9 cellular contexts compared by ENCODE assay signal in genomic region chr11:415640-416041, GRCh38. TPM values are rescaled to one million over a fixed set of nuclear protein-coding genes. Genes with fewer than 3 reads are reported as not detected.
DNase-seq lines count a peak whose midpoint lies in the region; ATAC-seq and TF ChIP-seq lines count a peak whose summit lies in the region.
"Had no signal": no experiment of that assay in that cellular context is flagged by ENCODE, and none has a peak within 500 bp of the region (broad histone marks: within the 10 kb centered on the region; RNA-seq: fewer than 3 reads in every experiment).

No MANE protein-coding gene starts in this region.

- H3K4me2 ChIP-seq in GM23338 (peak overlapping the region; percentile 95), skeletal muscle satellite cell (ENCODE audit: low read length) (peak overlapping the region; percentile 31)

- intact Hi-C loops in esophagus squamous epithelium (cut with DNase I), result no loop called here

- H3K36me3 Mint-ChIP-seq in GM23338 (ENCODE audit: low read depth), result no peaks in the 10 kb centered on the region
- H3K36me3 Mint-ChIP-seq in T-cell, result no peaks in the 10 kb centered on the region

- no peaks in the 10 kb centered on the region for H3K9me2 ChIP-seq in GM23338 (ENCODE audit: insufficient read depth)

- DNase-seq in GM23338 (ENCODE audit: low spot score), result no peak
- no peak for DNase-seq in T-cell
- no peak for DNase-seq in esophagus squamous epithelium (lab: John Stamatoyannopoulos, UW)
- no peak for DNase-seq in erythroblast (lab: John Stamatoyannopoulos, UW)
- no peak for DNase-seq in SKM-1 treated with dmso at 0.1 percent for 144 hours (lab: John Stamatoyannopoulos, UW; ENCODE audit: unreplicated experiment)
- DNase-seq in putamen (ENCODE audit: low spot score), result no peak
- DNase-seq: NCI-H510A had no signal

- H3K27me3 Mint-ChIP-seq in GM23338 (ENCODE audit: insufficient read depth, low read depth, poor library complexity), result peaks cover 23% of the 10 kb centered on the region
- H3K27me3 Mint-ChIP-seq in T-cell, result no peaks in the 10 kb centered on the region

- CTCF ChIA-PET in T-cell (lab: Charles Lee), result interaction anchor here in 1 of 2 donors (1.4 kb wide), 1 partner anchor 9 kb away, joined by 12 read pairs; no protein-coding TSS in a partner anchor

- WGBS in esophagus squamous epithelium, 2 donors, result no CpG with 5 or more reads among the region's 5 CpGs

- H3K4me3 Mint-ChIP-seq in GM23338 (peak overlapping the region; percentile 78), T-cell (peak overlapping the region; percentile 91 to 100 (median 96))

- H3K4me1 ChIP-seq in GM23338 (ENCODE audit: insufficient read depth) (peaks cover 7% of the 10 kb centered on the region; the same call in 1 of the 2 replicates), esophagus squamous epithelium (peaks cover 18 to 58% (median 21%) of the 10 kb centered on the region in 3 donors), skeletal muscle satellite cell (ENCODE audit: control insufficient read depth, insufficient read depth, low read length) (peaks cover 20% of the 10 kb centered on the region)

- peaks cover 5% of the 10 kb centered on the region for H3K79me2 ChIP-seq in GM23338 (replicated peaks; ENCODE audit: insufficient read depth)

- no peak overlapping the region for H3K9ac ChIP-seq in skeletal muscle satellite cell (ENCODE audit: low read depth, low read length)

- H3K36me3 ChIP-seq in GM23338 (ENCODE audit: insufficient read depth) (no peaks in the 10 kb centered on the region), esophagus squamous epithelium (no peaks in the 10 kb centered on the region), skeletal muscle satellite cell (ENCODE audit: insufficient read depth, low read length) (no peaks in the 10 kb centered on the region)

- no peaks in the 10 kb centered on the region for H3K9me3 Mint-ChIP-seq in GM23338
- no peaks in the 10 kb centered on the region for H3K9me3 Mint-ChIP-seq in T-cell

- no peaks in the 10 kb centered on the region; the same call in 1 of the 2 replicates for H4K20me1 ChIP-seq in GM23338 (replicated peaks; ENCODE audit: insufficient read depth)

- H3K4me1 Mint-ChIP-seq in GM23338 (peaks cover 26% of the 10 kb centered on the region), T-cell (peaks cover 21 to 29% (median 28%) of the 10 kb centered on the region in 3 donors)

- H3K27ac ChIP-seq in GM23338 (ENCODE audit: low read depth), result no peak overlapping the region
- H3K27ac ChIP-seq in esophagus squamous epithelium, result peak overlapping the region; percentile 80 to 93 (median 89)

- TF ChIP-seq CTCF in GM23338 (conservative IDR thresholded peaks at IDR 0.05; ENCODE audit: low read depth in 2 of 2), result peak in 1 of 2 experiments; percentile 13; a peak in 2 of 4 replicates
- TF ChIP-seq CTCF in esophagus squamous epithelium (IDR thresholded peaks at IDR 0.05), result no peak

- H3K4me3 ChIP-seq in GM23338 (peak overlapping the region; percentile 78), esophagus squamous epithelium (peak overlapping the region in 3 of 4 donors; percentile 52 to 80 (median 67)), skeletal muscle satellite cell (ENCODE audit: low read length) (no peak overlapping the region)

- POLR2A ChIA-PET in T-cell (lab: Charles Lee), result no interaction called here

- TF ChIP-seq POLR2A in esophagus squamous epithelium (IDR thresholded peaks at IDR 0.05) (no peak), erythroblast (IDR thresholded peaks at IDR 0.05; ENCODE audit: low read length) (no peak)

- no peaks in the 10 kb centered on the region for H3K27me3 ChIP-seq in GM23338 (ENCODE audit: insufficient read depth)
- peaks cover 0 to 56% (median 0%) of the 10 kb centered on the region in 4 donors for H3K27me3 ChIP-seq in esophagus squamous epithelium
- H3K27me3 ChIP-seq in skeletal muscle satellite cell (ENCODE audit: control insufficient read depth, insufficient read depth, low read length), result peaks cover 37% of the 10 kb centered on the region

- H3K27ac Mint-ChIP-seq in GM23338, result no peak overlapping the region
- peak overlapping the region; percentile 95 for H3K27ac Mint-ChIP-seq in T-cell

- H3F3A ChIP-seq in GM23338 (replicated peaks; ENCODE audit: low read depth), result peaks cover 7% of the 10 kb centered on the region

- ATAC-seq in GM23338 (peak; percentile 0; the same call in 1 of the 3 replicates), T-cell (replicated peaks in 1 of 4) (no peak), HG03457 (IDR thresholded peaks at IDR 0.05; ENCODE audit: unreplicated experiment) (no peak)

- no peaks in the 10 kb centered on the region for H3K9me3 ChIP-seq in esophagus squamous epithelium
- no peaks in the 10 kb centered on the region for H3K9me3 ChIP-seq in skeletal muscle satellite cell (replicated peaks; ENCODE audit: low read length)

- no peak overlapping the region for H2AFZ ChIP-seq in GM23338

TF ChIP-seq in GM23338, 12 proteins besides CTCF, POLR2A, EP300 and RAD21 (continues in another document):
- TF ChIP-seq NANOG (IDR thresholded peaks at IDR 0.05; ENCODE audit: borderline replicate concordance), result no peak

RNA-seq across cellular contexts. Expression of gene SIGIRR, which starts 0.8 kb away (rescaled TPM):
- total RNA-seq in GM23338 (2014; rRNA removed; shearing (Covaris generic)), result 59.1 and 63.0 TPM in 2 replicates
- polyA plus RNA-seq in GM23338 (2016; fragmentation: Nextera tagmentation; extraction: Ambion mirVana), result 72.2 and 96.2 TPM in 2 replicates
- 100 to 1,000 TPM; 395 to 488 (median 460) TPM for total RNA-seq in T-cell
- total RNA-seq in esophagus squamous epithelium, result 10 to 100 TPM; 15.5 to 35.1 (median 16.1) TPM
- total RNA-seq in skeletal muscle satellite cell (2012; rRNA removed), result 19.0 and 28.9 TPM in 2 replicates

RNA-seq across cellular contexts. Expression of gene PKP3, which starts 21.6 kb away (rescaled TPM):
- total RNA-seq in GM23338 (2014; rRNA removed; shearing (Covaris generic)), result 18.7 and 23.0 TPM in 2 replicates
- polyA plus RNA-seq in GM23338 (2016; fragmentation: Nextera tagmentation; extraction: Ambion mirVana), result 6.1 and 7.2 TPM in 2 replicates
- total RNA-seq in T-cell (under 1 TPM in 4 of 5 donors, not detected in 1; 0.32 to 0.85 (median 0.47) TPM), esophagus squamous epithelium (1,000 to 10,000 TPM in 1 of 4 donors, 100 to 1,000 TPM in 3; 314 to 1,016 (median 520) TPM)
- 6.1 TPM in 2 replicates for total RNA-seq in skeletal muscle satellite cell (2012; rRNA removed)

RNA-seq across cellular contexts. Expression of gene ANO9, which starts 26.2 kb away (rescaled TPM):
- 6.5 and 10.2 TPM in 2 replicates for total RNA-seq in GM23338 (2014; rRNA removed; shearing (Covaris generic))
- polyA plus RNA-seq in GM23338 (2016; fragmentation: Nextera tagmentation; extraction: Ambion mirVana), result 7.5 and 9.0 TPM in 2 replicates
- 100 to 1,000 TPM; 103 to 128 (median 120) TPM for total RNA-seq in T-cell
- 10 to 100 TPM; 11.0 to 22.1 (median 16.2) TPM for total RNA-seq in esophagus squamous epithelium
- total RNA-seq in skeletal muscle satellite cell (2012; rRNA removed), result not detected in 2 replicates

RNA-seq across cellular contexts. Expression of gene PTDSS2, which starts 34.4 kb away (rescaled TPM):
- 46.6 and 145 TPM in 2 replicates for total RNA-seq in GM23338 (2014; rRNA removed; shearing (Covaris generic))
- polyA plus RNA-seq in GM23338 (2016; fragmentation: Nextera tagmentation; extraction: Ambion mirVana), result 22.7 and 23.8 TPM in 2 replicates
- total RNA-seq in T-cell, result 10 to 100 TPM; 22.4 to 33.5 (median 28.7) TPM
- total RNA-seq in esophagus squamous epithelium, result 10 to 100 TPM; 15.8 to 34.3 (median 22.8) TPM
- 24.8 and 37.8 TPM in 2 replicates for total RNA-seq in skeletal muscle satellite cell (2012; rRNA removed)

RNA-seq across cellular contexts. Expression of gene B4GALNT4, which starts 46.3 kb away (rescaled TPM):
- total RNA-seq in GM23338 (2014; rRNA removed; shearing (Covaris generic)), result 55.2 and 92.6 TPM in 2 replicates
- 49.9 and 53.5 TPM in 2 replicates for polyA plus RNA-seq in GM23338 (2016; fragmentation: Nextera tagmentation; extraction: Ambion mirVana)
- total RNA-seq in T-cell (1 to 10 TPM; 1.7 to 5.6 (median 2.8) TPM), esophagus squamous epithelium (1 to 10 TPM in 3 of 4 donors, under 1 TPM in 1; 0.97 to 7.9 (median 3.3) TPM)
- total RNA-seq in skeletal muscle satellite cell (2012; rRNA removed), result 1.0 and 2.6 TPM in 2 replicates

Comparison
In these comparisons a context has a peak if more than half of its experiments do, and no peak if none do; other contexts are left out.
1. RNA of gene PKP3, which starts 21.6 kb away (total RNA-seq): 314 to 1,016 TPM in esophagus squamous epithelium; 18.7 to 23.0 TPM in GM23338 and 0.32 to 0.85 TPM in T-cell; every median in the first group is over 10 times any median in the second.